Comparison of ENCODE assay signal across 1 cellular context in genomic region chr2:181581534-181581933, GRCh38.
TF ChIP-seq lines count a peak whose summit lies in the region.

No MANE protein-coding gene starts in this region.

TF ChIP-seq in WTC11, 78 proteins besides CTCF, POLR2A, EP300 and RAD21 (continued from another document):
- no peak for TF ChIP-seq IRF1 (CRISPR knock-in tag; IDR thresholded peaks at IDR 0.05)
- TF ChIP-seq MAX (CRISPR knock-in tag; IDR thresholded peaks at IDR 0.05): no peak
- no peak for TF ChIP-seq E2F1 (CRISPR knock-in tag; IDR thresholded peaks at IDR 0.05)
